In genomic region chr6:75098709-75099108, GRCh38 we compare ENCODE assay signal across 9 cellular contexts.
DNase-seq lines count a peak whose midpoint lies in the region; ATAC-seq and TF ChIP-seq lines count a peak whose summit lies in the region.
"Had no signal": no experiment of that assay in that cellular context is flagged by ENCODE, and none has a peak within 500 bp of the region (broad histone marks: within the 10 kb centered on the region; RNA-seq: fewer than 3 reads in every experiment).

No MANE protein-coding gene starts in this region.

- no peaks in the 10 kb centered on the region for H3K9me3 Mint-ChIP-seq in MCF 10A (ENCODE audit: unreplicated experiment)
- no peaks in the 10 kb centered on the region for H3K9me3 Mint-ChIP-seq in activated CD4-positive, alpha-beta T cell treated with anti-CD3 and anti-CD28 coated beads, Interleukin-2, amount 10 ng/mL, durations not matched to agents 24 days and 14 days

- intact Hi-C loops in MCF 10A (cut with micrococcal nuclease) = loop anchor here (1.0 kb wide), 2 partner anchors 106 to 689 kb away; no protein-coding TSS in a partner anchor
- intact Hi-C loops in thyroid gland (cut with DNase I) = no loop called here
- intact Hi-C loops in activated CD4-positive, alpha-beta T cell treated with anti-CD3 and anti-CD28 coated beads, Interleukin-2, amount 10 ng/mL, durations not matched to agents 24 days and 14 days (cut with micrococcal nuclease) = no loop called here

- peak; percentile 86 for DNase-seq in HS-5 (ENCODE audit: low read depth)
- DNase-seq in MCF 10A (ENCODE audit: unreplicated experiment) = peak; percentile 88
- peak; percentile 93 for DNase-seq in kidney tubule cell (ENCODE audit: low spot score)
- peak; percentile 79 to 85 for DNase-seq in thyroid gland
- no peak for DNase-seq in activated CD4-positive, alpha-beta T cell treated with anti-CD3 and anti-CD28 coated beads, Interleukin-2, amount 50 U/mL, for 1 hour
- no peak for DNase-seq in stimulated activated CD4-positive, alpha-beta T cell treated with anti-CD3 and anti-CD28 coated beads, Interleukin-4, amount 100 ng/mL, for 24 hours
- DNase-seq in activated CD4-positive, alpha-beta T cell treated with anti-CD3 and anti-CD28 coated beads, Interleukin-2, amount 10 ng/mL, durations not matched to agents 24 days and 14 days = no peak
- DNase-seq: NCI-H1105 had no signal

- TF ChIP-seq POLR2A in thyroid gland (IDR thresholded peaks at IDR 0.05) = peak in 1 of 2 donors; percentile 37

- H3K4me1 ChIP-seq in thyroid gland = peaks cover 31 to 34% of the 10 kb centered on the region in 2 donors

- no peaks in the 10 kb centered on the region for H3K9me3 ChIP-seq in thyroid gland

- no TSS peak for BruUV-seq in MCF 10A (replicated peaks; lab: Mats Ljungman, UMichigan)

- H3K27me3 ChIP-seq in thyroid gland = no peaks in the 10 kb centered on the region

- H3K4me1 Mint-ChIP-seq in MCF 10A (ENCODE audit: insufficient read depth, unreplicated experiment) = peaks cover 13% of the 10 kb centered on the region
- H3K4me1 Mint-ChIP-seq in activated CD4-positive, alpha-beta T cell treated with anti-CD3 and anti-CD28 coated beads, Interleukin-2, amount 10 ng/mL, durations not matched to agents 24 days and 14 days = no peaks in the 10 kb centered on the region

- TF ChIP-seq CTCF in MCF 10A (IDR thresholded peaks at IDR 0.05; ENCODE audit: unreplicated experiment) (no peak), thyroid gland (IDR thresholded peaks at IDR 0.05) (no peak)

- no peaks in the 10 kb centered on the region for H3K36me3 ChIP-seq in thyroid gland

- H3K27me3 Mint-ChIP-seq in MCF 10A (ENCODE audit: insufficient read depth, unreplicated experiment) = no peaks in the 10 kb centered on the region
- no peaks in the 10 kb centered on the region for H3K27me3 Mint-ChIP-seq in activated CD4-positive, alpha-beta T cell treated with anti-CD3 and anti-CD28 coated beads, Interleukin-2, amount 10 ng/mL, durations not matched to agents 24 days and 14 days

- peak overlapping the region; percentile 73 to 91 (median 90) for H3K27ac ChIP-seq in thyroid gland

- H3K36me3 Mint-ChIP-seq in MCF 10A (ENCODE audit: insufficient read depth, unreplicated experiment) = peaks cover 53% of the 10 kb centered on the region
- H3K36me3 Mint-ChIP-seq in activated CD4-positive, alpha-beta T cell treated with anti-CD3 and anti-CD28 coated beads, Interleukin-2, amount 10 ng/mL, durations not matched to agents 24 days and 14 days (ENCODE audit: low read depth) = no peaks in the 10 kb centered on the region

- ATAC-seq in GM18519 (IDR thresholded peaks at IDR 0.05; ENCODE audit: low FRiP score, unreplicated experiment) = no peak

- no peak overlapping the region for H3K4me3 ChIP-seq in thyroid gland (replicated peaks in 1 of 3)

- H3K4me3 Mint-ChIP-seq in MCF 10A (ENCODE audit: unreplicated experiment) = no peak overlapping the region
- H3K4me3 Mint-ChIP-seq in activated CD4-positive, alpha-beta T cell treated with anti-CD3 and anti-CD28 coated beads, Interleukin-2, amount 10 ng/mL, durations not matched to agents 24 days and 14 days = no peak overlapping the region

- POLR2A ChIA-PET in MCF 10A (lab: Yijun Ruan, JAX) = interaction anchor here (0.7 kb wide), 1 partner anchor 52 kb away, joined by 3 read pairs; no protein-coding TSS in a partner anchor

- H3K27ac Mint-ChIP-seq in MCF 10A (ENCODE audit: low read depth, unreplicated experiment) = peak overlapping the region; percentile 71
- H3K27ac Mint-ChIP-seq in activated CD4-positive, alpha-beta T cell treated with anti-CD3 and anti-CD28 coated beads, Interleukin-2, amount 10 ng/mL, durations not matched to agents 24 days and 14 days = no peak overlapping the region

- CTCF ChIA-PET in MCF 10A (lab: Yijun Ruan, JAX) = interaction anchor here (1.1 kb wide), 2 partner anchors 50 to 105 kb away, joined by 3 read pairs; no protein-coding TSS in a partner anchor

- WGBS in thyroid gland, 2 donors = 6 to 12% methylated on average over 5 of the region's 5 CpGs

Comparison
In these comparisons a context has a peak if more than half of its experiments do, and no peak if none do; other contexts are left out.
1. DNase-seq: peak in HS-5 (single experiment), MCF 10A (single experiment), kidney tubule cell (single experiment) and thyroid gland (2 of 2); none in activated CD4-positive, alpha-beta T cell treated with anti-CD3 and anti-CD28 coated beads, Interleukin-2, amount 50 U/mL, for 1 hour (single experiment), stimulated activated CD4-positive, alpha-beta T cell treated with anti-CD3 and anti-CD28 coated beads, Interleukin-4, amount 100 ng/mL, for 24 hours (single experiment) and activated CD4-positive, alpha-beta T cell treated with anti-CD3 and anti-CD28 coated beads, Interleukin-2, amount 10 ng/mL, durations not matched to agents 24 days and 14 days (single experiment).